In genomic region chr14:90331497-90332270, GRCh38 we compare ENCODE assay signal across 8 cellular contexts. TPM values are rescaled to one million over a fixed set of nuclear protein-coding genes. Genes with fewer than 3 reads are reported as not detected.
A peak's percentile ranks its signal among the peaks of the same experiment; 100 is the strongest.
DNase-seq lines count a peak whose midpoint lies in the region; ATAC-seq and TF ChIP-seq lines count a peak whose summit lies in the region.

A gene with protein sequence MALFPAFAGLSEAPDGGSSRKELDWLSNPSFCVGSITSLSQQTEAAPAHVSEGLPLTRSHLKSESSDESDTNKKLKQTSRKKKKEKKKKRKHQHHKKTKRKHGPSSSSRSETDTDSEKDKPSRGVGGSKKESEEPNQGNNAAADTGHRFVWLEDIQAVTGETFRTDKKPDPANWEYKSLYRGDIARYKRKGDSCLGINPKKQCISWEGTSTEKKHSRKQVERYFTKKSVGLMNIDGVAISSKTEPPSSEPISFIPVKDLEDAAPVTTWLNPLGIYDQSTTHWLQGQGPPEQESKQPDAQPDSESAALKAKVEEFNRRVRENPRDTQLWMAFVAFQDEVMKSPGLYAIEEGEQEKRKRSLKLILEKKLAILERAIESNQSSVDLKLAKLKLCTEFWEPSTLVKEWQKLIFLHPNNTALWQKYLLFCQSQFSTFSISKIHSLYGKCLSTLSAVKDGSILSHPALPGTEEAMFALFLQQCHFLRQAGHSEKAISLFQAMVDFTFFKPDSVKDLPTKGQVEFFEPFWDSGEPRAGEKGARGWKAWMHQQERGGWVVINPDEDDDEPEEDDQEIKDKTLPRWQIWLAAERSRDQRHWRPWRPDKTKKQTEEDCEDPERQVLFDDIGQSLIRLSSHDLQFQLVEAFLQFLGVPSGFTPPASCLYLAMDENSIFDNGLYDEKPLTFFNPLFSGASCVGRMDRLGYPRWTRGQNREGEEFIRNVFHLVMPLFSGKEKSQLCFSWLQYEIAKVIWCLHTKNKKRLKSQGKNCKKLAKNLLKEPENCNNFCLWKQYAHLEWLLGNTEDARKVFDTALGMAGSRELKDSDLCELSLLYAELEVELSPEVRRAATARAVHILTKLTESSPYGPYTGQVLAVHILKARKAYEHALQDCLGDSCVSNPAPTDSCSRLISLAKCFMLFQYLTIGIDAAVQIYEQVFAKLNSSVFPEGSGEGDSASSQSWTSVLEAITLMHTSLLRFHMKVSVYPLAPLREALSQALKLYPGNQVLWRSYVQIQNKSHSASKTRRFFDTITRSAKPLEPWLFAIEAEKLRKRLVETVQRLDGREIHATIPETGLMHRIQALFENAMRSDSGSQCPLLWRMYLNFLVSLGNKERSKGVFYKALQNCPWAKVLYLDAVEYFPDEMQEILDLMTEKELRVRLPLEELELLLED (minus strand): TSS chr14:90331941. CDS start chr14:90331904, 37 bp downstream.

- H3K27ac ChIP-seq in GM23338 (ENCODE audit: low read depth) (peak within 1 kb of the TSS; percentile 61; the same call in 1 of the 2 replicates), esophagus squamous epithelium (peak within 1 kb of the TSS; percentile 79 to 91 (median 90))

- ATAC-seq in GM23338, result peak; percentile 98
- ATAC-seq in activated T-cell treated with anti-CD3 and anti-CD28 coated beads, Interleukin-2, amount 50 U/mL, for 72 hours (replicated peaks in 1 of 2), result peak; percentile 98 to 99

- H3K9me2 ChIP-seq in GM23338 (ENCODE audit: insufficient read depth), result no peaks in the 10 kb centered on the region; the same call in none of the 2 replicates

- H3K27me3 ChIP-seq in GM23338 (ENCODE audit: insufficient read depth), result peaks cover 21% of the 10 kb centered on the region; the same call in 1 of the 2 replicates
- H3K27me3 ChIP-seq in esophagus squamous epithelium, result peaks cover 0 to 13% (median 1%) of the 10 kb centered on the region in 4 donors

- peak within 1 kb of the TSS; percentile 66 for H3K4me3 ChIP-seq in GM23338
- H3K4me3 ChIP-seq in esophagus squamous epithelium, result peak within 1 kb of the TSS; percentile 54 to 96 (median 74)

- H3K27me3 Mint-ChIP-seq in GM23338 (ENCODE audit: insufficient read depth, low read depth, poor library complexity), result peaks cover 3% of the 10 kb centered on the region
- H3K27me3 Mint-ChIP-seq in activated T-cell treated with anti-CD3 and anti-CD28 coated beads, Interleukin-2, amount 50 U/mL, for 72 hours (ENCODE audit: low read depth), result peaks cover 3% of the 10 kb centered on the region

- H3K4me3 Mint-ChIP-seq in GM23338, result peak within 1 kb of the TSS; percentile 88
- H3K4me3 Mint-ChIP-seq in activated T-cell treated with anti-CD3 and anti-CD28 coated beads, Interleukin-2, amount 50 U/mL, for 72 hours, result peak within 1 kb of the TSS; percentile 95 to 97

- peaks cover 11% of the 10 kb centered on the region; the same call in 2 of the 3 replicates for H3K4me1 Mint-ChIP-seq in GM23338
- H3K4me1 Mint-ChIP-seq in activated T-cell treated with anti-CD3 and anti-CD28 coated beads, Interleukin-2, amount 50 U/mL, for 72 hours (ENCODE audit: low read depth), result peaks cover 19% of the 10 kb centered on the region

- H3K36me3 ChIP-seq in GM23338 (ENCODE audit: insufficient read depth) (no peaks in the 10 kb centered on the region), esophagus squamous epithelium (no peaks in the 10 kb centered on the region)

- no peaks in the 10 kb centered on the region for H3K9me3 Mint-ChIP-seq in GM23338
- H3K9me3 Mint-ChIP-seq in activated T-cell treated with anti-CD3 and anti-CD28 coated beads, Interleukin-2, amount 50 U/mL, for 72 hours, result no peaks in the 10 kb centered on the region

- DNase-seq in Daoy (ENCODE audit: low read depth) (peak; percentile 99), GM23338 (ENCODE audit: low spot score) (peak; percentile 100), Kasumi-1 (lab: John Stamatoyannopoulos, UW) (peak; percentile 95 to 96), RKO (ENCODE audit: low spot score) (peak; percentile 97), esophagus squamous epithelium (lab: John Stamatoyannopoulos, UW) (peak; percentile 92), myocyte (ENCODE audit: low read depth) (peak; percentile 97)
- DNase-seq in activated T-cell treated with anti-CD3 and anti-CD28 coated beads, Interleukin-2, amount 50 U/mL, for 72 hours, result peak; percentile 99
- DNase-seq in stimulated activated CD8-positive, alpha-beta memory T cell treated with anti-CD3 and anti-CD28 coated beads, Interleukin-7, amount 100 ng/mL, for 4 hours (ENCODE audit: low read depth in 2 of 2), result peak; percentile 92 to 96

- no peaks in the 10 kb centered on the region for H3K9me3 ChIP-seq in esophagus squamous epithelium

- 6 to 8% methylated on average over 17 of the region's 46 CpGs for WGBS in esophagus squamous epithelium, 2 donors

- no peaks in the 10 kb centered on the region for H4K20me1 ChIP-seq in GM23338 (replicated peaks; ENCODE audit: insufficient read depth)

- peaks cover 28% of the 10 kb centered on the region for H3K79me2 ChIP-seq in GM23338 (replicated peaks; ENCODE audit: insufficient read depth)

- TF ChIP-seq POLR2A in esophagus squamous epithelium (IDR thresholded peaks at IDR 0.05), result peak in 1 of 4 donors; percentile 36

- no peaks in the 10 kb centered on the region for H3K36me3 Mint-ChIP-seq in GM23338 (ENCODE audit: low read depth)
- peaks cover 0 to 6% of the 10 kb centered on the region in 2 donors for H3K36me3 Mint-ChIP-seq in activated T-cell treated with anti-CD3 and anti-CD28 coated beads, Interleukin-2, amount 50 U/mL, for 72 hours (ENCODE audit: insufficient read depth in 2 of 2)

- peak within 1 kb of the TSS; percentile 78 for H3K4me2 ChIP-seq in GM23338

- intact Hi-C loops in esophagus squamous epithelium (cut with DNase I), result no loop called here

- peak within 1 kb of the TSS; percentile 94 for H3K27ac Mint-ChIP-seq in GM23338
- H3K27ac Mint-ChIP-seq in activated T-cell treated with anti-CD3 and anti-CD28 coated beads, Interleukin-2, amount 50 U/mL, for 72 hours, result peak within 1 kb of the TSS; percentile 98

- peaks cover 7% of the 10 kb centered on the region for H3K4me1 ChIP-seq in GM23338 (ENCODE audit: insufficient read depth)
- H3K4me1 ChIP-seq in esophagus squamous epithelium, result peaks cover 7 to 32% (median 12%) of the 10 kb centered on the region in 3 donors

- no peaks in the 10 kb centered on the region for H3F3A ChIP-seq in GM23338 (replicated peaks; ENCODE audit: low read depth)

- peak within 1 kb of the TSS; percentile 90 for H2AFZ ChIP-seq in GM23338

- TF ChIP-seq CTCF in GM23338 (conservative IDR thresholded peaks at IDR 0.05; ENCODE audit: low read depth in 2 of 2), result no peak
- peak in 1 of 6 experiments; percentile 38 for TF ChIP-seq CTCF in esophagus squamous epithelium (IDR thresholded peaks at IDR 0.05)

TF ChIP-seq in GM23338, 12 proteins besides CTCF, POLR2A, EP300 and RAD21 (continues in another document):
- TF ChIP-seq STAT1 (IDR thresholded peaks at IDR 0.05; ENCODE audit: unreplicated experiment) (no peak), CREB1 (CRISPR knock-in tag; IDR thresholded peaks at IDR 0.05; ENCODE audit: low read depth) (0 out of 2 replicates have a peak, but pooled peaks have one; percentile 5), ZNF114 (CRISPR knock-in tag; IDR thresholded peaks at IDR 0.05) (peak; percentile 83; the same call in 1 of the 2 replicates), POLR2AphosphoS5 (IDR thresholded peaks at IDR 0.05; ENCODE audit: low read depth) (peak; percentile 59), EZH2 (IDR thresholded peaks at IDR 0.05; ENCODE audit: low read depth, unreplicated experiment) (no peak)
- TF ChIP-seq, protein P1, sequence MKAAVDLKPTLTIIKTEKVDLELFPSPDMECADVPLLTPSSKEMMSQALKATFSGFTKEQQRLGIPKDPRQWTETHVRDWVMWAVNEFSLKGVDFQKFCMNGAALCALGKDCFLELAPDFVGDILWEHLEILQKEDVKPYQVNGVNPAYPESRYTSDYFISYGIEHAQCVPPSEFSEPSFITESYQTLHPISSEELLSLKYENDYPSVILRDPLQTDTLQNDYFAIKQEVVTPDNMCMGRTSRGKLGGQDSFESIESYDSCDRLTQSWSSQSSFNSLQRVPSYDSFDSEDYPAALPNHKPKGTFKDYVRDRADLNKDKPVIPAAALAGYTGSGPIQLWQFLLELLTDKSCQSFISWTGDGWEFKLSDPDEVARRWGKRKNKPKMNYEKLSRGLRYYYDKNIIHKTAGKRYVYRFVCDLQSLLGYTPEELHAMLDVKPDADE (IDR thresholded peaks at IDR 0.05), result peak; percentile 88

RNA-seq across cellular contexts. Expression of the gene that starts here (rescaled TPM):
- 7.5 and 8.9 TPM in 2 replicates for total RNA-seq in Daoy (2014; rRNA removed; shearing (Covaris generic))
- 8.6 and 9.8 TPM in 2 replicates for total RNA-seq in GM23338 (2014; rRNA removed; shearing (Covaris generic))
- 17.3 and 20.6 TPM in 2 replicates for polyA plus RNA-seq in GM23338 (2016; fragmentation: Nextera tagmentation; extraction: Ambion mirVana)
- total RNA-seq in activated T-cell treated with anti-CD3 and anti-CD28 coated beads, Interleukin-2, amount 50 U/mL, for 72 hours, result 10 to 100 TPM; 26.4 to 28.9 TPM
- total RNA-seq in esophagus squamous epithelium (10 to 100 TPM in 3 of 4 donors, 1 to 10 TPM in 1; 9.6 to 13.4 (median 10.3) TPM), myocyte (5.0 and 7.6 TPM in 2 replicates)
- 5.7 TPM for polyA plus RNA-seq in myocyte (2012)

Comparison
In these comparisons a context has a peak if more than half of its experiments do, and no peak if none do; other contexts are left out.
1. Peak in every context shown above with its lines: DNase-seq, ATAC-seq, H3K4me3 ChIP-seq and H3K27ac ChIP-seq.